8 cellular contexts compared by ENCODE assay signal in the genomic region with DNA sequence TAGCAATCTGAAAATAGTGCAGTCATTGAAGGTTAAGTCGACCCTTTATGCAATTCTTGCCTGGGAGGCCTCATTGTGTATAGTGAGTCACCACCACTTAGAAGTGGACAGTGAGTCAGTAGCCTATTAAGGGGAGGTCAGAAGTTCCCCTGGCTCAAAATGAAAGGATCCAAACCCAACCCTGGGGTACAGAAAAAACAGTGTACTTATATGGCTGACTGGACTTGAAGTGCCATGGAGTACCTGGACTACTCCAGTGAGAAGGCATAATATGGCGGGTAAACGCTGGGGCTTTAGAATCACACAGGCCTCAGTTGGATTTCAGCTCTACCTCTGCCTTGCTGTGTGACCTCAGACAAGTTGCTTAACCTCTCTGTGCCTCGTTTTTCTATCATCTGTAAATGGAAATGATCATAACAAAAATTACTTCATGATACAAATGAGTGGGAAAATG. TPM values are rescaled to one million over a fixed set of nuclear protein-coding genes. Genes with fewer than 3 reads are reported as not detected.
DNase-seq lines count a peak whose midpoint lies in the region; ATAC-seq, FAIRE-seq and TF ChIP-seq lines count a peak whose summit lies in the region.

No MANE protein-coding gene starts in this region.

- ATAC-seq in HG03135 (IDR thresholded peaks at IDR 0.05; ENCODE audit: unreplicated experiment), result no peak

- H3K4me2 ChIP-seq in endothelial cell of umbilical vein (ENCODE audit: insufficient read depth, low read length), result no peak overlapping the region

- H3K4me1 ChIP-seq in endothelial cell of umbilical vein (ENCODE audit: control insufficient read depth, extremely low read depth, insufficient read depth, low read length), result peaks cover 19% of the 10 kb centered on the region

- TF ChIP-seq POLR2A in NB4 (IDR thresholded peaks at IDR 0.05; ENCODE audit: extremely low read depth, insufficient read length) (no peak), endothelial cell of umbilical vein (IDR thresholded peaks at IDR 0.05; ENCODE audit: low read depth, low read length) (no peak)

- no TSS peak for BruUV-seq in endothelial cell of umbilical vein (replicated peaks; lab: Mats Ljungman, UMichigan)

- CTCF ChIA-PET in endothelial cell of umbilical vein (lab: Charles Lee), result interaction anchor here (1.0 to 4.4 kb wide), 5 partner anchors 11 to 354 kb away, joined by 3 to 26 read pairs (median 3); no protein-coding TSS in a partner anchor

- intact Hi-C loops in endothelial cell of umbilical vein (cut with micrococcal nuclease), result no loop called here

- H3K9me1 ChIP-seq in endothelial cell of umbilical vein (replicated peaks; ENCODE audit: control insufficient read depth, extremely low read depth, insufficient read depth, low read length), result no peaks in the 10 kb centered on the region

- H2AFZ ChIP-seq in endothelial cell of umbilical vein (ENCODE audit: low read depth, low read length), result no peak overlapping the region

- peak; percentile 81 for FAIRE-seq in endothelial cell of umbilical vein (lab: Jason Lieb, UNC)

- no peak for TF ChIP-seq CTCF in NB4 (IDR thresholded peaks at IDR 0.05; ENCODE audit: low read depth, low read length)
- TF ChIP-seq CTCF in endothelial cell of umbilical vein (IDR thresholded peaks at IDR 0.05; ENCODE audit: extremely low read depth in 1 of 2, insufficient read depth in 1 of 2, low read depth in 1 of 2, low read length in 2 of 2), result no peak

- no peaks in the 10 kb centered on the region for H3K9me3 ChIP-seq in endothelial cell of umbilical vein (replicated peaks; ENCODE audit: control insufficient read depth, insufficient read depth, low read length)

- no peak overlapping the region for H3K27ac ChIP-seq in endothelial cell of umbilical vein (ENCODE audit: insufficient read depth, low read depth, low read length)

- H4K20me1 ChIP-seq in endothelial cell of umbilical vein (replicated peaks; ENCODE audit: control insufficient read depth, extremely low read depth, insufficient read depth, low read length), result no peaks in the 10 kb centered on the region

- POLR2A ChIA-PET in endothelial cell of umbilical vein (lab: Charles Lee), result interaction anchor here (1.0 kb wide), 1 partner anchor 60 kb away, joined by 3 read pairs; no protein-coding TSS in a partner anchor

- H3K27me3 ChIP-seq in endothelial cell of umbilical vein (ENCODE audit: control insufficient read depth in 2 of 2, insufficient read depth in 2 of 2, low read length in 2 of 2), result peaks cover 4 to 6% of the 10 kb centered on the region in 2 experiments

- H3K9ac ChIP-seq in endothelial cell of umbilical vein (replicated peaks; ENCODE audit: extremely low read depth, insufficient read depth, low read length), result no peak overlapping the region

- dilution Hi-C loops in endothelial cell of umbilical vein (cut with MboI; ENCODE audit: extremely low pct_ligation_motif_present, low sequenced_read_pairs), result no loop called here

- H3K36me3 ChIP-seq in endothelial cell of umbilical vein (ENCODE audit: control insufficient read depth in 2 of 2, extremely low read depth in 1 of 2, insufficient read depth in 2 of 2, low read length in 2 of 2), result no peaks in the 10 kb centered on the region

- H3K4me3 ChIP-seq in NB4 (ENCODE audit: low read depth, low read length), result no peak overlapping the region
- no peak overlapping the region for H3K4me3 ChIP-seq in endothelial cell of umbilical vein (replicated peaks in 1 of 3; ENCODE audit: insufficient read depth in 1 of 3, low read depth in 1 of 3, low read length in 3 of 3)

- H3K79me2 ChIP-seq in endothelial cell of umbilical vein (ENCODE audit: control insufficient read depth, insufficient read depth, low read length), result no peaks in the 10 kb centered on the region

- DNase-seq in DMS53 (lab: John Stamatoyannopoulos, UW), result peak; percentile 99
- DNase-seq in NB4 (ENCODE audit: low read depth), result peak; percentile 48
- DNase-seq in endothelial cell of umbilical vein (ENCODE audit: low read depth, low spot score), result peak; percentile 79
- DNase-seq in pons (ENCODE audit: low spot score), result peak; percentile 18
- DNase-seq in effector CD4-positive, alpha-beta T cell, result no peak
- DNase-seq in GM19240 (ENCODE audit: insufficient read length, low spot score), result no peak
- DNase-seq in activated gamma-delta T cell (lab: John Stamatoyannopoulos, UW), result no peak

TF ChIP-seq in endothelial cell of umbilical vein, 7 proteins besides CTCF, POLR2A, EP300 and RAD21:
- TF ChIP-seq EZH2 (IDR thresholded peaks at IDR 0.05; ENCODE audit: borderline replicate concordance, low read depth, low read length, severe bottlenecking) (no peak), GATA2 (IDR thresholded peaks at IDR 0.05; ENCODE audit: insufficient read depth, insufficient read length, low read depth, low read length) (no peak), POLR2AphosphoS5 (IDR thresholded peaks at IDR 0.05; ENCODE audit: insufficient read depth, low read depth, low read length) (peak; percentile 25), MYC (IDR thresholded peaks at IDR 0.05; ENCODE audit: low read depth, low read length) (no peak), FOS (IDR thresholded peaks at IDR 0.05; ENCODE audit: borderline replicate concordance, insufficient read depth, low read length) (peak; percentile 97), MAX (IDR thresholded peaks at IDR 0.05; ENCODE audit: insufficient read depth, insufficient read length) (no peak), JUN (IDR thresholded peaks at IDR 0.05; ENCODE audit: borderline replicate concordance, insufficient read depth, insufficient read length, low read depth) (peak; percentile 88)

RNA-seq across cellular contexts. Expression of gene BCL9, which starts 2.2 kb away (rescaled TPM):
- 16.4 and 18.4 TPM in 2 replicates for total RNA-seq in endothelial cell of umbilical vein
- 5.2 and 7.1 TPM in 2 replicates for polyA plus RNA-seq in endothelial cell of umbilical vein
- polyA plus RNA-seq in endothelial cell of umbilical vein (2011; cell fraction: cytosol; rRNA removed), result 7.5 TPM in 2 replicates
- 8.5 and 10.8 TPM in 2 replicates for polyA plus RNA-seq in endothelial cell of umbilical vein (2011; cell fraction: nucleus; rRNA removed)
- polyA plus RNA-seq in endothelial cell of umbilical vein (2012), result 7.1 and 9.4 TPM in 2 replicates
- 8.8 and 9.4 TPM in 2 replicates for polyA minus RNA-seq in endothelial cell of umbilical vein
- 3.5 TPM for polyA minus RNA-seq in endothelial cell of umbilical vein (2011; cell fraction: cytosol; rRNA and poly(A)+ RNA removed)
- 8.8 and 13.1 TPM in 2 replicates for polyA minus RNA-seq in endothelial cell of umbilical vein (2011; cell fraction: nucleus; rRNA and poly(A)+ RNA removed)

Comparison
In these comparisons a context has a peak if more than half of its experiments do, and no peak if none do; other contexts are left out.
1. DNase-seq: peak in DMS53 (single experiment), NB4 (single experiment), endothelial cell of umbilical vein (single experiment) and pons (single experiment); none in effector CD4-positive, alpha-beta T cell (single experiment), GM19240 (single experiment) and activated gamma-delta T cell (single experiment).